ENCODE assay signal across 29 cellular contexts in genomic region chr9:96133296-96134010, GRCh38.
"Had no signal": no experiment of that assay in that cellular context is flagged by ENCODE, and none has a peak within 500 bp of the region (broad histone marks: within the 10 kb centered on the region; RNA-seq: fewer than 3 reads in every experiment).

No MANE protein-coding gene starts in this region.

- H3K4me1 ChIP-seq: breast epithelium had no signal

- FAIRE-seq: astrocyte, TTC549 had no signal

- H3K9ac ChIP-seq: SK-N-SH had no signal

- H3K4me3 Mint-ChIP-seq: activated CD4-positive, alpha-beta T cell treated with anti-CD3 and anti-CD28 coated beads for 36 hours; activated CD4-positive, alpha-beta T cell treated with anti-CD3 and anti-CD28 coated beads, Interleukin-2, amount 10 ng/mL, durations not matched to agents 7 days and 5 days; activated CD8-positive, alpha-beta T cell treated with anti-CD3 and anti-CD28 coated beads, Interleukin-2, amount 10 ng/mL, durations not matched to agents 7 days and 5 days; activated naive CD4-positive, alpha-beta T cell treated with anti-CD3 and anti-CD28 coated beads, Interleukin-2, amount 50 U/mL, for 24 hours; activated naive CD8-positive, alpha-beta T cell treated with anti-CD3 and anti-CD28 coated beads, Interleukin-2, amount 10 ng/mL, durations not matched to agents 7 days and 5 days; activated T-cell treated with anti-CD3 and anti-CD28 coated beads, Interleukin-2, amount 50 U/mL, for 24 hours; T-helper 1 cell treated with Interleukin-12 subunit alpha and Interleukin-12 subunit beta and Interleukin-4 antibody, amounts not matched to agents 30 μg/mL and 1 μg/mL, for 36 hours; T-helper 2 cell treated with Interferon-gamma antibody and Interleukin-4, amounts not matched to agents 5 μg/mL and 100 μg/mL, for 36 hours had no signal

- H3K9me3 Mint-ChIP-seq: activated T-helper 2 cell treated with anti-CD3 and anti-CD28 coated beads, Interferon-gamma antibody, Interleukin-2, Interleukin-4, amounts not matched to agents 10 μg/mL and 5 μg/mL and 100 μg/mL, durations not matched to agents 14 hours and 24 hours and 36 hours had no signal

- H3K4me1 Mint-ChIP-seq: activated naive CD8-positive, alpha-beta T cell treated with anti-CD3 and anti-CD28 coated beads, Interleukin-2, amount 10 ng/mL, durations not matched to agents 7 days and 5 days had no signal

- H3K27me3 ChIP-seq: body of pancreas, breast epithelium had no signal

- H3K27me3 Mint-ChIP-seq: activated naive CD4-positive, alpha-beta T cell treated with anti-CD3 and anti-CD28 coated beads, Interleukin-2, amount 50 U/mL, for 24 hours; activated naive CD8-positive, alpha-beta T cell treated with anti-CD3 and anti-CD28 coated beads, Interleukin-2, amount 10 ng/mL, durations not matched to agents 7 days and 5 days; activated T-cell treated with anti-CD3 and anti-CD28 coated beads, Interleukin-2, amount 50 U/mL, for 24 hours had no signal

- H3K27ac Mint-ChIP-seq: activated CD4-positive, alpha-beta T cell treated with anti-CD3 and anti-CD28 coated beads for 36 hours; activated CD4-positive, alpha-beta T cell treated with anti-CD3 and anti-CD28 coated beads, Interleukin-2, amount 10 ng/mL, durations not matched to agents 7 days and 5 days; activated CD8-positive, alpha-beta T cell treated with anti-CD3 and anti-CD28 coated beads, Interleukin-2, amount 10 ng/mL, durations not matched to agents 7 days and 5 days; activated naive CD8-positive, alpha-beta T cell treated with anti-CD3 and anti-CD28 coated beads, Interleukin-2, amount 10 ng/mL, durations not matched to agents 7 days and 5 days; activated T-cell treated with anti-CD3 and anti-CD28 coated beads, Interleukin-2, amount 50 U/mL, for 24 hours; activated T-helper 2 cell treated with anti-CD3 and anti-CD28 coated beads, Interferon-gamma antibody, Interleukin-2, Interleukin-4, amounts not matched to agents 10 μg/mL and 5 μg/mL and 100 μg/mL, durations not matched to agents 14 hours and 24 hours and 36 hours; T-helper 1 cell treated with Interleukin-12 subunit alpha and Interleukin-12 subunit beta and Interleukin-4 antibody, amounts not matched to agents 30 μg/mL and 1 μg/mL, for 36 hours; T-helper 2 cell treated with Interferon-gamma antibody and Interleukin-4, amounts not matched to agents 5 μg/mL and 100 μg/mL, for 36 hours had no signal

- H2AFZ ChIP-seq: PC-9 had no signal

- H3K4me2 ChIP-seq: PC-9, SK-N-SH had no signal

- DNase-seq: activated CD4-positive, alpha-beta T cell treated with anti-CD3 and anti-CD28 coated beads for 36 hours; activated CD4-positive, alpha-beta T cell treated with anti-CD3 and anti-CD28 coated beads, Interleukin-2, amount 10 ng/mL, durations not matched to agents 7 days and 5 days; activated CD4-positive, alpha-beta T cell treated with anti-CD3 and anti-CD28 coated beads, Interleukin-2, amount 50 U/mL, for 48 hours; activated CD8-positive, alpha-beta T cell treated with anti-CD3 and anti-CD28 coated beads, Interleukin-2, amount 10 ng/mL, durations not matched to agents 7 days and 5 days; activated gamma-delta T cell; activated naive CD4-positive, alpha-beta T cell treated with Interleukin-2 at 50 U/mL for 16 hours; activated naive CD8-positive, alpha-beta T cell treated with anti-CD3 and anti-CD28 coated beads, Interleukin-2, amount 10 ng/mL, durations not matched to agents 7 days and 5 days; activated T-cell treated with anti-CD3 and anti-CD28 coated beads, Interleukin-2, amount 50 U/mL, for 24 hours; amygdala; body of pancreas; cerebellar nuclear complex; Karpas-422; KBM-7; NCI-H1436 treated with DMSO at 0.1 percent for 48 hours; NCI-H1694 treated with DMSO at 0.1 percent for 48 hours; NCI-H2029; NCI-H345; NCI-H524 treated with DMSO at 0.1 percent for 48 hours; NCI-H774; PC-9; Right ventricle myocardium superior; SK-N-SH had no signal

- H3K9me3 ChIP-seq: body of pancreas, breast epithelium, SK-N-SH had no signal

- H3K4me3 ChIP-seq: body of pancreas, breast epithelium, PC-9 had no signal

- H3K36me3 Mint-ChIP-seq: activated naive CD8-positive, alpha-beta T cell treated with anti-CD3 and anti-CD28 coated beads, Interleukin-2, amount 10 ng/mL, durations not matched to agents 7 days and 5 days had no signal

- H3K36me3 ChIP-seq: breast epithelium had no signal

- H3K27ac ChIP-seq: body of pancreas, breast epithelium, PC-9 had no signal
